In genomic region chr12:95198914-95199313, GRCh38 we compare ENCODE assay signal across 16 cellular contexts. TPM values are rescaled to one million over a fixed set of nuclear protein-coding genes. Genes with fewer than 3 reads are reported as not detected.
A peak's percentile ranks its signal among the peaks of the same experiment; 100 is the strongest.
DNase-seq lines count a peak whose midpoint lies in the region; ATAC-seq and TF ChIP-seq lines count a peak whose summit lies in the region.
"Had no signal": no experiment of that assay in that cellular context is flagged by ENCODE, and none has a peak within 500 bp of the region (broad histone marks: within the 10 kb centered on the region; RNA-seq: fewer than 3 reads in every experiment).

No MANE protein-coding gene starts in this region.

- ATAC-seq in GM21515 (IDR thresholded peaks at IDR 0.05; ENCODE audit: unreplicated experiment): peak; percentile 56
- ATAC-seq in HG03378 (IDR thresholded peaks at IDR 0.05; ENCODE audit: unreplicated experiment): peak; percentile 42
- ATAC-seq in GM18517 (IDR thresholded peaks at IDR 0.05; ENCODE audit: unreplicated experiment): no peak
- no peak for ATAC-seq in GM19397 (IDR thresholded peaks at IDR 0.05; ENCODE audit: unreplicated experiment)
- ATAC-seq: HCT116, lower lobe of right lung had no signal

- peak; percentile 73 for DNase-seq in GM12864 (ENCODE audit: low read depth)
- DNase-seq in epithelial cell of esophagus (ENCODE audit: low read depth): peak; percentile 77
- no peak for DNase-seq in DMS114 treated with DMSO at 0.1 percent for 48 hours (lab: John Stamatoyannopoulos, UW; ENCODE audit: unreplicated experiment)
- DNase-seq in HT-29 (ENCODE audit: low spot score): no peak
- DNase-seq: central memory CD4-positive, alpha-beta T cell; GF-D8; lower lobe of right lung; NCI-H2171 treated with DMSO at 0.1 percent for 48 hours; Right ventricle myocardium superior; transverse colon had no signal

- H3K4me3 ChIP-seq in GM12864 (ENCODE audit: low read depth, low read length): peak overlapping the region; percentile 20; the same call in 1 of the 2 replicates
- H3K4me3 ChIP-seq in epithelial cell of esophagus (ENCODE audit: low read length): no peak overlapping the region
- H3K4me3 ChIP-seq: lower lobe of right lung, prostate gland, transverse colon had no signal

- TF ChIP-seq CTCF in GM12864 (IDR thresholded peaks at IDR 0.05; ENCODE audit: low read depth, low read length, missing control alignments): no peak
- no peak for TF ChIP-seq CTCF in epithelial cell of esophagus (IDR thresholded peaks at IDR 0.05; ENCODE audit: insufficient read depth, low read depth, low read length, missing control alignments)

RNA-seq across cellular contexts. Expression of gene FGD6, which starts 18.4 kb away (rescaled TPM):
- 3.7 and 4.7 TPM in 2 replicates for total RNA-seq in HT-29 (2014; rRNA removed; shearing (Covaris generic))

RNA-seq across cellular contexts. Expression of gene VEZT, which starts 18.7 kb away (rescaled TPM):
- total RNA-seq in HT-29 (2014; rRNA removed; shearing (Covaris generic)): 18.2 and 23.7 TPM in 2 replicates

Comparison
In these comparisons a context has a peak if more than half of its experiments do, and no peak if none do; other contexts are left out.
1. DNase-seq: peak in GM12864 (single experiment) and epithelial cell of esophagus (single experiment); none in DMS114 treated with DMSO at 0.1 percent for 48 hours (single experiment) and HT-29 (single experiment).
2. ATAC-seq: peak in GM21515 (single experiment) and HG03378 (single experiment); none in GM18517 (single experiment) and GM19397 (single experiment).